23 cellular contexts compared by ENCODE assay signal in the genomic region with DNA sequence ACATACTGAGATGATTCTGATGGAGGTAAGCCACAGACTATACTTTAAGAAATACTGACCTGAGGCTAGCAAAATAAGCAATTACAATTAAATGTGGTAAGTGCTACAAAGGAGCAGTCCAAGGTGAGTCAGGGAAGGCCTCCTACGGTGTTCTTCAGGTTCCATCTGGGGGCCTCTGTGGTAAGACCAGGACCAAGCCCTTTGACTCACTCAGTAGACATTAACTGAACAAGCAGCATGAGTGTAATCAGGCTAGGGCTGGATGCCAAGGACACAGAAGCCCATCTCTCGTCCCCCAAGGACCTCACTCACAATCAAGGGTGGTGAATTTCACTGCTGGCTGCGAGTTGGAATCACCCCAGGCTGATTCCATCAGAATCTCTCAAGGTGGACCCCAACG. TPM values are rescaled to one million over a fixed set of nuclear protein-coding genes. Genes with fewer than 3 reads are reported as not detected.
A peak's percentile ranks its signal among the peaks of the same experiment; 100 is the strongest.
DNase-seq lines count a peak whose midpoint lies in the region; ATAC-seq and TF ChIP-seq lines count a peak whose summit lies in the region.
"Had no signal": no experiment of that assay in that cellular context is flagged by ENCODE, and none has a peak within 500 bp of the region (broad histone marks: within the 10 kb centered on the region; RNA-seq: fewer than 3 reads in every experiment).

No MANE protein-coding gene starts in this region.

- POLR2A ChIA-PET in activated CD4-positive, alpha-beta memory T cell treated with anti-CD3 and anti-CD28 coated beads for 36 hours (lab: Charles Lee): no interaction called here

- peaks cover 1% of the 10 kb centered on the region for H3K36me3 ChIP-seq in kidney epithelial cell (ENCODE audit: control insufficient read depth, insufficient read depth, low read length)

- H3K27me3 ChIP-seq in kidney epithelial cell (ENCODE audit: control insufficient read depth, insufficient read depth, low read length): no peaks in the 10 kb centered on the region
- H3K27me3 ChIP-seq in right cardiac atrium (ENCODE audit: control insufficient read depth, insufficient read depth): no peaks in the 10 kb centered on the region
- H3K27me3 ChIP-seq: left lung had no signal

- CTCF ChIA-PET in activated CD4-positive, alpha-beta memory T cell treated with anti-CD3 and anti-CD28 coated beads for 36 hours (lab: Charles Lee): interaction anchor here (1.5 kb wide), 1 partner anchor 11 kb away, joined by 3 read pairs; no protein-coding TSS in a partner anchor

- peaks cover 2% of the 10 kb centered on the region for H3K27me3 Mint-ChIP-seq in activated CD4-positive, alpha-beta memory T cell treated with anti-CD3 and anti-CD28 coated beads for 36 hours
- H3K27me3 Mint-ChIP-seq: type B pancreatic cell had no signal

- no peak for TF ChIP-seq CTCF in kidney epithelial cell (IDR thresholded peaks at IDR 0.05; ENCODE audit: insufficient read depth, low read length, poor library complexity, severe bottlenecking)

- H3K27ac Mint-ChIP-seq in activated CD4-positive, alpha-beta memory T cell treated with anti-CD3 and anti-CD28 coated beads for 36 hours: no peak overlapping the region
- H3K27ac Mint-ChIP-seq: activated CD4-positive, alpha-beta T cell treated with anti-CD3 and anti-CD28 coated beads for 36 hours; endodermal cell; type B pancreatic cell had no signal

- H3K4me3 ChIP-seq in kidney epithelial cell (ENCODE audit: low read depth, low read length) (no peak overlapping the region), right cardiac atrium (ENCODE audit: low read length) (no peak overlapping the region)
- H3K4me3 ChIP-seq: left lung, SK-N-MC had no signal

- 85% methylated on average over 4 of the region's 4 CpGs for WGBS in right cardiac atrium

- in situ Hi-C loops in ACHN (cut with HindIII; ENCODE audit: low pct_ligation_motif_present, low pct_unique_long_range_greater_than_20kb, low sequenced_read_pairs): no loop called here

- no peak overlapping the region for H3K27ac ChIP-seq in right cardiac atrium (ENCODE audit: low read length)
- H3K27ac ChIP-seq: left lung, SK-N-MC had no signal

- H3K9me3 Mint-ChIP-seq in activated CD4-positive, alpha-beta memory T cell treated with anti-CD3 and anti-CD28 coated beads for 36 hours: no peaks in the 10 kb centered on the region
- H3K9me3 Mint-ChIP-seq: endodermal cell, type B pancreatic cell had no signal

- peak; percentile 52 for DNase-seq in ACHN
- DNase-seq in HS-5 (ENCODE audit: low read depth): peak; percentile 16
- DNase-seq in astrocyte of the hippocampus (ENCODE audit: low read depth, low spot score): peak; percentile 41
- peak; percentile 61 for DNase-seq in kidney epithelial cell (ENCODE audit: low read depth)
- no peak for DNase-seq in activated CD4-positive, alpha-beta memory T cell treated with anti-CD3 and anti-CD28 coated beads for 36 hours
- no peak for DNase-seq in NCI-H2107 (lab: John Stamatoyannopoulos, UW)
- no peak for DNase-seq in right cardiac atrium
- DNase-seq: activated CD4-positive, alpha-beta T cell treated with anti-CD3 and anti-CD28 coated beads for 36 hours; activated CD8-positive, alpha-beta memory T cell treated with anti-CD3 and anti-CD28 coated beads, Interleukin-2, amount 50 U/mL, for 4 hours; activated gamma-delta T cell treated with Interleukin-2 at 50 U/mL for 16 hours; endodermal cell; foreskin melanocyte; Karpas-422; left lung; NCI-H1417 treated with DMSO at 0.1 percent for 48 hours; NCI-H2171; OCI-M1; stimulated activated CD4-positive, alpha-beta T cell treated with anti-CD3 and anti-CD28 coated beads, Interleukin-15, amount 100 ng/mL, for 24 hours; stimulated activated naive CD4-positive, alpha-beta T cell had no signal

- intact Hi-C loops in activated CD4-positive, alpha-beta memory T cell treated with anti-CD3 and anti-CD28 coated beads for 36 hours (cut with micrococcal nuclease): no loop called here
- intact Hi-C loops in right cardiac atrium (cut with DNase I): no loop called here

- H3K4me3 Mint-ChIP-seq in activated CD4-positive, alpha-beta memory T cell treated with anti-CD3 and anti-CD28 coated beads for 36 hours: no peak overlapping the region
- H3K4me3 Mint-ChIP-seq: activated CD4-positive, alpha-beta T cell treated with anti-CD3 and anti-CD28 coated beads for 36 hours; endodermal cell; type B pancreatic cell had no signal

- H3K4me1 ChIP-seq in right cardiac atrium (ENCODE audit: control insufficient read depth, insufficient read depth, low read length): no peaks in the 10 kb centered on the region

- no peaks in the 10 kb centered on the region for H3K36me3 Mint-ChIP-seq in activated CD4-positive, alpha-beta memory T cell treated with anti-CD3 and anti-CD28 coated beads for 36 hours

- H3K9me3 ChIP-seq in right cardiac atrium (ENCODE audit: control insufficient read depth, low read length): no peaks in the 10 kb centered on the region
- H3K9me3 ChIP-seq: left lung had no signal

- H3K4me1 Mint-ChIP-seq in activated CD4-positive, alpha-beta memory T cell treated with anti-CD3 and anti-CD28 coated beads for 36 hours (ENCODE audit: low read depth): peaks cover 22% of the 10 kb centered on the region

- ATAC-seq in HG03095 (IDR thresholded peaks at IDR 0.05; ENCODE audit: unreplicated experiment) (no peak), right cardiac atrium (no peak)
- ATAC-seq: activated CD4-positive, alpha-beta T cell treated with anti-CD3 and anti-CD28 coated beads for 36 hours had no signal

RNA-seq across cellular contexts. Expression of a gene that starts 37.3 kb away (rescaled TPM):
- total RNA-seq in kidney epithelial cell (6.6 and 9.2 TPM in 2 replicates), right cardiac atrium (1 to 10 TPM; 3.7 to 6.2 (median 4.2) TPM)
- not detected for total RNA-seq in activated CD4-positive, alpha-beta memory T cell treated with anti-CD3 and anti-CD28 coated beads for 36 hours
- polyA plus RNA-seq in right cardiac atrium: 2.6 TPM
- total RNA-seq: activated CD4-positive, alpha-beta T cell treated with anti-CD3 and anti-CD28 coated beads for 36 hours had no signal

RNA-seq across cellular contexts. Expression of a gene that starts 54.1 kb away (rescaled TPM):
- total RNA-seq in kidney epithelial cell (not detected in 2 replicates), right cardiac atrium (not detected)
- total RNA-seq in activated CD4-positive, alpha-beta memory T cell treated with anti-CD3 and anti-CD28 coated beads for 36 hours: not detected
- not detected for polyA plus RNA-seq in right cardiac atrium
- total RNA-seq: activated CD4-positive, alpha-beta T cell treated with anti-CD3 and anti-CD28 coated beads for 36 hours; endodermal cell; G401; left lung had no signal

Comparison
In these comparisons a context has a peak if more than half of its experiments do, and no peak if none do; other contexts are left out.
1. DNase-seq: peak in ACHN (single experiment), HS-5 (single experiment), astrocyte of the hippocampus (single experiment) and kidney epithelial cell (single experiment); none in activated CD4-positive, alpha-beta memory T cell treated with anti-CD3 and anti-CD28 coated beads for 36 hours (single experiment), NCI-H2107 (single experiment) and right cardiac atrium (0 of 3).